Comparison of ENCODE assay signal across 35 cellular contexts in genomic region chr1:55825486-55825885, GRCh38.
"Had no signal": no experiment of that assay in that cellular context is flagged by ENCODE, and none has a peak within 500 bp of the region (broad histone marks: within the 10 kb centered on the region; RNA-seq: fewer than 3 reads in every experiment).

No MANE protein-coding gene starts in this region.

- ATAC-seq: activated naive CD8-positive, alpha-beta T cell treated with anti-CD3 and anti-CD28 coated beads, Interleukin-2, amount 50 U/mL, for 24 hours; activated T-cell treated with anti-CD3 and anti-CD28 coated beads, Interleukin-2, amount 50 U/mL, for 4 hours; Right ventricle myocardium inferior had no signal

- H3K4me1 Mint-ChIP-seq: activated B cell treated with CpG ODN at 0.5 μM for 24 hours; activated naive CD4-positive, alpha-beta T cell treated with anti-CD3 and anti-CD28 coated beads, Interleukin-2, amount 10 ng/mL, durations not matched to agents 7 days and 5 days; activated naive CD8-positive, alpha-beta T cell treated with anti-CD3 and anti-CD28 coated beads, Interleukin-2, amount 50 U/mL, for 24 hours had no signal

- H3K27me3 ChIP-seq: MG63 had no signal

- H3K36me3 ChIP-seq: MG63 had no signal

- DNase-seq: activated B cell treated with CpG ODN at 0.5 μM for 24 hours; activated CD4-positive, alpha-beta memory T cell treated with anti-CD3 and anti-CD28 coated beads for 36 hours; activated CD4-positive, alpha-beta T cell treated with anti-CD3 and anti-CD28 coated beads for 4 hours; activated CD4-positive, alpha-beta T cell treated with anti-CD3 and anti-CD28 coated beads, Interleukin-2, amount 50 U/mL, for 1 hour; activated CD4-positive, CD25-positive, alpha-beta regulatory T cell treated with anti-CD3 and anti-CD28 coated beads, Interleukin-2, amount 50 U/mL, for 72 hours; activated CD8-positive, alpha-beta memory T cell treated with anti-CD3 and anti-CD28 coated beads, Interleukin-2, amount 50 U/mL, for 4 hours; activated effector memory CD4-positive, alpha-beta T cell treated with Interleukin-2 at 50 U/mL for 16 hours; activated naive CD4-positive, alpha-beta T cell treated with anti-CD3 and anti-CD28 coated beads, Interleukin-2, amount 10 ng/mL, durations not matched to agents 7 days and 5 days; activated naive CD8-positive, alpha-beta T cell treated with anti-CD3 and anti-CD28 coated beads, Interleukin-2, amount 50 U/mL, for 24 hours; activated T-cell treated with anti-CD3 and anti-CD28 coated beads for 4 hours; activated T-cell treated with anti-CD3 and anti-CD28 coated beads, Interleukin-2, amount 50 U/mL, for 4 hours; anterior cingulate cortex; cerebellar nuclear complex; Kasumi-1; MG63; NCI-H1048; NCI-H1436 treated with DMSO at 0.1 percent for 48 hours; NCI-H1694 treated with DMSO at 0.1 percent for 48 hours; NCI-H2029; NCI-H226; NCI-H446 treated with DMSO at 0.1 percent for 48 hours; NCI-H524; NCI-H69; PC-9; SIG-M5; SW 1271; T-helper 1 cell; T-helper 2 cell; T-helper 9 cell had no signal

- H3K27ac ChIP-seq: PC-9, RWPE1, VCaP had no signal

- H3K4me3 Mint-ChIP-seq: activated B cell treated with CpG ODN at 0.5 μM for 24 hours; activated CD4-positive, alpha-beta memory T cell treated with anti-CD3 and anti-CD28 coated beads for 36 hours; activated naive CD4-positive, alpha-beta T cell treated with anti-CD3 and anti-CD28 coated beads, Interleukin-2, amount 10 ng/mL, durations not matched to agents 7 days and 5 days; activated naive CD8-positive, alpha-beta T cell; activated naive CD8-positive, alpha-beta T cell treated with anti-CD3 and anti-CD28 coated beads, Interleukin-2, amount 50 U/mL, for 24 hours; activated T-cell treated with anti-CD3 and anti-CD28 coated beads, Interleukin-2, amount 50 U/mL, for 4 hours; activated T-helper 1 cell treated with anti-CD3 and anti-CD28 coated beads, Interleukin-12 subunit alpha, Interleukin-12 subunit beta, Interleukin-2, Interleukin-4 antibody, amounts not matched to agents 30 ng/mL and 10 ng/mL and 1 ng/mL, durations not matched to agents 14 hours and 24 hours and 36 hours; brain had no signal

- H3K27me3 Mint-ChIP-seq: activated CD4-positive, alpha-beta memory T cell treated with anti-CD3 and anti-CD28 coated beads for 36 hours; activated naive CD4-positive, alpha-beta T cell treated with anti-CD3 and anti-CD28 coated beads, Interleukin-2, amount 10 ng/mL, durations not matched to agents 7 days and 5 days; brain had no signal

- H3K4me2 ChIP-seq: PC-9 had no signal

- H3K4me3 ChIP-seq: MG63, PC-9 had no signal

- H3K36me3 Mint-ChIP-seq: activated CD4-positive, alpha-beta memory T cell treated with anti-CD3 and anti-CD28 coated beads for 36 hours; activated naive CD4-positive, alpha-beta T cell treated with anti-CD3 and anti-CD28 coated beads, Interleukin-2, amount 10 ng/mL, durations not matched to agents 7 days and 5 days; activated naive CD8-positive, alpha-beta T cell; brain had no signal

- H3K27ac Mint-ChIP-seq: activated B cell treated with CpG ODN at 0.5 μM for 24 hours; activated CD4-positive, alpha-beta memory T cell treated with anti-CD3 and anti-CD28 coated beads for 36 hours; activated naive CD4-positive, alpha-beta T cell treated with anti-CD3 and anti-CD28 coated beads, Interleukin-2, amount 10 ng/mL, durations not matched to agents 7 days and 5 days; activated naive CD8-positive, alpha-beta T cell; activated naive CD8-positive, alpha-beta T cell treated with anti-CD3 and anti-CD28 coated beads, Interleukin-2, amount 50 U/mL, for 24 hours; activated T-helper 1 cell treated with anti-CD3 and anti-CD28 coated beads, Interleukin-12 subunit alpha, Interleukin-12 subunit beta, Interleukin-2, Interleukin-4 antibody, amounts not matched to agents 30 ng/mL and 10 ng/mL and 1 ng/mL, durations not matched to agents 14 hours and 24 hours and 36 hours had no signal

- H2AFZ ChIP-seq: PC-9 had no signal

- H3K9me3 Mint-ChIP-seq: activated B cell treated with CpG ODN at 0.5 μM for 24 hours; activated CD4-positive, alpha-beta memory T cell treated with anti-CD3 and anti-CD28 coated beads for 36 hours; activated naive CD4-positive, alpha-beta T cell treated with anti-CD3 and anti-CD28 coated beads, Interleukin-2, amount 10 ng/mL, durations not matched to agents 7 days and 5 days; activated naive CD8-positive, alpha-beta T cell treated with anti-CD3 and anti-CD28 coated beads, Interleukin-2, amount 50 U/mL, for 24 hours; activated T-cell treated with anti-CD3 and anti-CD28 coated beads, Interleukin-2, amount 50 U/mL, for 4 hours; activated T-helper 1 cell treated with anti-CD3 and anti-CD28 coated beads, Interleukin-12 subunit alpha, Interleukin-12 subunit beta, Interleukin-2, Interleukin-4 antibody, amounts not matched to agents 30 ng/mL and 10 ng/mL and 1 ng/mL, durations not matched to agents 14 hours and 24 hours and 36 hours had no signal
